ENCODE assay signal across 1 cellular context in genomic region chr3:58161435-58162398, GRCh38.
TF ChIP-seq lines count a peak whose summit lies in the region.

No MANE protein-coding gene starts in this region.

TF ChIP-seq in K562, 482 proteins besides CTCF, POLR2A, EP300 and RAD21 (continued from another document and continues in another):
- TF ChIP-seq MGA (IDR thresholded peaks at IDR 0.05): peak; percentile 96
- TF ChIP-seq TOE1 (IDR thresholded peaks at IDR 0.05; ENCODE audit: borderline replicate concordance): no peak
- TF ChIP-seq TOE1 (CRISPR knock-in tag; IDR thresholded peaks at IDR 0.05; ENCODE audit: borderline replicate concordance, low read depth): no peak
- no peak for TF ChIP-seq FOXP1 (CRISPR knock-in tag; IDR thresholded peaks at IDR 0.05)
- TF ChIP-seq GTF2F1 (IDR thresholded peaks at IDR 0.05; ENCODE audit: low read depth, low read length): no peak
- no peak for TF ChIP-seq ZNF436 (CRISPR knock-in tag; IDR thresholded peaks at IDR 0.05)
- TF ChIP-seq XRCC4 (IDR thresholded peaks at IDR 0.05; ENCODE audit: extremely low read depth, insufficient read depth, insufficient read length): no peak
- no peak for TF ChIP-seq FUS (optimal IDR thresholded peaks at IDR 0.05; ENCODE audit: low read depth, low read length)
- no peak for TF ChIP-seq HMG20A (CRISPR knock-in tag; conservative IDR thresholded peaks at IDR 0.05)
- TF ChIP-seq MTA1 (IDR thresholded peaks at IDR 0.05; ENCODE audit: borderline replicate concordance): 0 out of 2 replicates have a peak, but pooled peaks have one; percentile 43
- TF ChIP-seq KDM4B (IDR thresholded peaks at IDR 0.05; ENCODE audit: borderline replicate concordance in 2 of 2, low read depth in 1 of 2): no peak
- no peak for TF ChIP-seq ZNF146 (CRISPR knock-in tag; IDR thresholded peaks at IDR 0.05; ENCODE audit: unreplicated experiment)
- TF ChIP-seq ZHX1 (conservative IDR thresholded peaks at IDR 0.05; ENCODE audit: low read length): no peak
- no peak for TF ChIP-seq KLF10 (CRISPR knock-in tag; IDR thresholded peaks at IDR 0.05)
- TF ChIP-seq ZNF77 (CRISPR knock-in tag; IDR thresholded peaks at IDR 0.05): no peak
- peak; percentile 59 for TF ChIP-seq TAF9B (IDR thresholded peaks at IDR 0.05; ENCODE audit: partially characterized antibody)
- TF ChIP-seq GTF2B (IDR thresholded peaks at IDR 0.05; ENCODE audit: extremely low read depth, insufficient read length): no peak
- TF ChIP-seq ZBTB5 (IDR thresholded peaks at IDR 0.05): no peak
- peak; percentile 68; the same call in 1 of the 2 replicates for TF ChIP-seq NBN (IDR thresholded peaks at IDR 0.05; ENCODE audit: low read depth)
- TF ChIP-seq PRMT5 (CRISPR knock-in tag; IDR thresholded peaks at IDR 0.05): no peak
- TF ChIP-seq ARID3A (IDR thresholded peaks at IDR 0.05; ENCODE audit: borderline replicate concordance, low read depth, low read length): no peak
- peak; percentile 51 for TF ChIP-seq RBFOX2 (IDR thresholded peaks at IDR 0.05; ENCODE audit: low read depth, low read length)
- no peak for TF ChIP-seq TCF15 (CRISPR knock-in tag; IDR thresholded peaks at IDR 0.05)
- no peak for TF ChIP-seq ZKSCAN3 (CRISPR knock-in tag; IDR thresholded peaks at IDR 0.05)
- TF ChIP-seq PHTF2 (CRISPR knock-in tag; IDR thresholded peaks at IDR 0.05): no peak
- no peak for TF ChIP-seq ETV6 (IDR thresholded peaks at IDR 0.05; ENCODE audit: borderline replicate concordance in 1 of 2, low read depth in 2 of 2, low read length in 1 of 2)
- no peak for TF ChIP-seq ETV6 (CRISPR knock-in tag; IDR thresholded peaks at IDR 0.05; ENCODE audit: borderline replicate concordance)
- TF ChIP-seq FOXM1 (IDR thresholded peaks at IDR 0.05; ENCODE audit: low read depth): no peak
- no peak for TF ChIP-seq FOXM1 (CRISPR knock-in tag; IDR thresholded peaks at IDR 0.05; ENCODE audit: low read depth)
- TF ChIP-seq RERE (CRISPR knock-in tag; IDR thresholded peaks at IDR 0.05; ENCODE audit: borderline replicate concordance): no peak
- TF ChIP-seq RNF2 (IDR thresholded peaks at IDR 0.05): peak; percentile 72
- no peak; the same call in 1 of the 2 replicates for TF ChIP-seq KLF6 (CRISPR knock-in tag; IDR thresholded peaks at IDR 0.05; ENCODE audit: borderline replicate concordance)
- TF ChIP-seq ZNF165 (CRISPR knock-in tag; IDR thresholded peaks at IDR 0.05; ENCODE audit: borderline replicate concordance): no peak
- no peak for TF ChIP-seq ZNF41 (CRISPR knock-in tag; conservative IDR thresholded peaks at IDR 0.05)
- TF ChIP-seq NCOA2 (IDR thresholded peaks at IDR 0.05; ENCODE audit: partially characterized antibody in 2 of 2): no peak
